In genomic region chr17:43018008-43018853, GRCh38 we compare ENCODE assay signal across 9 cellular contexts. TPM values are rescaled to one million over a fixed set of nuclear protein-coding genes. Genes with fewer than 3 reads are reported as not detected.
DNase-seq lines count a peak whose midpoint lies in the region; ATAC-seq and TF ChIP-seq lines count a peak whose summit lies in the region.
"Had no signal": no experiment of that assay in that cellular context is flagged by ENCODE, and none has a peak within 500 bp of the region (broad histone marks: within the 10 kb centered on the region; RNA-seq: fewer than 3 reads in every experiment).

No MANE protein-coding gene starts in this region.

- peak; percentile 76 for DNase-seq in NCI-H748 (lab: John Stamatoyannopoulos, UW; ENCODE audit: unreplicated experiment)
- DNase-seq in NCI-H748 treated with DMSO at 0.1 percent for 48 hours (lab: John Stamatoyannopoulos, UW), result no peak
- peak; percentile 40 for DNase-seq in NCI-H1105 treated with DMSO at 0.1 percent for 48 hours (lab: John Stamatoyannopoulos, UW)
- peak in 1 of 10 donors; percentile 34 for DNase-seq in dorsolateral prefrontal cortex
- DNase-seq in GM10248 (ENCODE audit: extremely low spot score), result no peak

- no peak overlapping the region for H3K9ac ChIP-seq in rectal smooth muscle tissue (ENCODE audit: low read length)

- H3K36me3 ChIP-seq in rectal smooth muscle tissue (ENCODE audit: control insufficient read depth, insufficient read depth, low read length), result peaks cover 16% of the 10 kb centered on the region

- peak overlapping the region in 37 of 59 donors; percentile 0 to 90 (median 45) for H3K27ac ChIP-seq in dorsolateral prefrontal cortex
- no peak overlapping the region for H3K27ac ChIP-seq in rectal smooth muscle tissue (ENCODE audit: low read depth, low read length)
- H3K27ac ChIP-seq: C4-2B had no signal

- H3K4me3 ChIP-seq in dorsolateral prefrontal cortex (peak overlapping the region in 6 of 59 donors; percentile 4 to 99 (median 26)), rectal smooth muscle tissue (ENCODE audit: low read length) (peak overlapping the region; percentile 18)

- CTCF ChIA-PET in GM10248 (lab: Yijun Ruan, JAX), result interaction anchor here (1.0 to 2.6 kb wide), 4 partner anchors 9 to 30 kb away, joined by 3 to 6 read pairs (median 4); partner anchors contain the start of gene RPL27

- H3K27me3 ChIP-seq in dorsolateral prefrontal cortex, result no peaks in the 10 kb centered on the region
- H3K27me3 ChIP-seq in rectal smooth muscle tissue (ENCODE audit: control insufficient read depth, insufficient read depth, low read length), result no peaks in the 10 kb centered on the region

- TF ChIP-seq CTCF in dorsolateral prefrontal cortex (IDR thresholded peaks at IDR 0.05 in 54 of 56, conservative IDR thresholded peaks at IDR 0.05 in 2 of 56; ENCODE audit: low read depth in 1 of 56, partially characterized antibody in 56 of 56) (no peak), GM10248 (IDR thresholded peaks at IDR 0.05; ENCODE audit: control extremely low read depth, extremely low read depth, low read depth, missing control alignments) (no peak)

- ATAC-seq in HG02763 (IDR thresholded peaks at IDR 0.05; ENCODE audit: unreplicated experiment) (no peak), HG03175 (IDR thresholded peaks at IDR 0.05; ENCODE audit: unreplicated experiment) (no peak)

- POLR2A ChIA-PET in GM10248 (lab: Yijun Ruan, JAX), result interaction anchor here (0.6 to 1.3 kb wide), 4 partner anchors 10 to 297 kb away, joined by 3 to 4 read pairs (median 4); partner anchors contain the start of gene IFI35

- peaks cover 13% of the 10 kb centered on the region for H3K4me1 ChIP-seq in rectal smooth muscle tissue (ENCODE audit: control insufficient read depth, insufficient read depth, low read length)

- intact Hi-C loops in dorsolateral prefrontal cortex (cut with DNase I), result no loop called here

RNA-seq across cellular contexts. Expression of gene VAT1, which starts 4.0 kb away (rescaled TPM):
- 10 to 100 TPM; 37.8 to 93.9 (median 60.0) TPM for total RNA-seq in dorsolateral prefrontal cortex

RNA-seq across cellular contexts. Expression of gene RND2, which starts 6.8 kb away (rescaled TPM):
- 10 to 100 TPM; 12.1 to 32.7 (median 19.2) TPM for total RNA-seq in dorsolateral prefrontal cortex

RNA-seq across cellular contexts. Expression of gene IFI35, which starts 11.6 kb away (rescaled TPM):
- total RNA-seq in dorsolateral prefrontal cortex, result 10 to 100 TPM in 55 of 120 experiments, 1 to 10 TPM in 65; 3.7 to 48.6 (median 9.7) TPM

RNA-seq across cellular contexts. Expression of gene RPL27, which starts 20.0 kb away (rescaled TPM):
- total RNA-seq in dorsolateral prefrontal cortex, result 100 to 1,000 TPM; 211 to 416 (median 275) TPM

RNA-seq across cellular contexts. Expression of gene RUNDC1, which starts 37.9 kb away (rescaled TPM):
- 10 to 100 TPM; 15.4 to 42.1 (median 27.2) TPM for total RNA-seq in dorsolateral prefrontal cortex

Comparison
In these comparisons a context has a peak if more than half of its experiments do, and no peak if none do; other contexts are left out.
1. DNase-seq: peak in NCI-H748 (single experiment) and NCI-H1105 treated with DMSO at 0.1 percent for 48 hours (single experiment); none in NCI-H748 treated with DMSO at 0.1 percent for 48 hours (single experiment) and GM10248 (single experiment).